1 cellular context compared by ENCODE assay signal in genomic region chr9:89648247-89649000, GRCh38.
TF ChIP-seq lines count a peak whose summit lies in the region.

No MANE protein-coding gene starts in this region.

TF ChIP-seq in HepG2, 621 proteins besides CTCF, POLR2A, EP300 and RAD21 (continued from another document and continues in another):
- no peak for TF ChIP-seq AKNA (CRISPR knock-in tag; IDR thresholded peaks at IDR 0.05; ENCODE audit: borderline replicate concordance)
- TF ChIP-seq SALL2 (CRISPR knock-in tag; IDR thresholded peaks at IDR 0.05), result no peak
- TF ChIP-seq DRAP1 (CRISPR knock-in tag; IDR thresholded peaks at IDR 0.05), result no peak
- TF ChIP-seq ZNF646 (CRISPR knock-in tag; IDR thresholded peaks at IDR 0.05), result no peak
- no peak for TF ChIP-seq HCFC1 (IDR thresholded peaks at IDR 0.05; ENCODE audit: low read depth, low read length)
- no peak for TF ChIP-seq ZNF776 (CRISPR knock-in tag; IDR thresholded peaks at IDR 0.05)
- TF ChIP-seq ZNF879 (CRISPR knock-in tag; IDR thresholded peaks at IDR 0.05), result no peak
- peak; percentile 80; the same call in 1 of the 2 replicates for TF ChIP-seq NFIC (IDR thresholded peaks at IDR 0.05; ENCODE audit: low read length)
- no peak for TF ChIP-seq JARID2 (CRISPR knock-in tag; IDR thresholded peaks at IDR 0.05; ENCODE audit: insufficient replicate concordance)
- TF ChIP-seq CREB3 (CRISPR knock-in tag; IDR thresholded peaks at IDR 0.05), result 0 out of 2 replicates have a peak, but pooled peaks have one; percentile 21
- TF ChIP-seq ZNF773 (CRISPR knock-in tag; IDR thresholded peaks at IDR 0.05; ENCODE audit: borderline replicate concordance), result no peak
- peak; percentile 39; the same call in 1 of the 2 replicates for TF ChIP-seq SIX1 (CRISPR knock-in tag; IDR thresholded peaks at IDR 0.05; ENCODE audit: borderline replicate concordance)
- TF ChIP-seq ZBTB7A (CRISPR knock-in tag; IDR thresholded peaks at IDR 0.05), result no peak
- TF ChIP-seq ZFP90 (CRISPR knock-in tag; IDR thresholded peaks at IDR 0.05; ENCODE audit: borderline replicate concordance), result no peak
- no peak for TF ChIP-seq POLR2G (IDR thresholded peaks at IDR 0.05; ENCODE audit: low read depth, low read length)
- TF ChIP-seq ZNF777 (CRISPR knock-in tag; IDR thresholded peaks at IDR 0.05), result no peak
- TF ChIP-seq REST (IDR thresholded peaks at IDR 0.05; ENCODE audit: borderline replicate concordance in 1 of 2, low read depth in 1 of 2, low read length in 2 of 2), result 0 out of 4 replicates have a peak, but pooled peaks of 1 of the 2 experiments have one; percentile 58
- TF ChIP-seq CHD2 (IDR thresholded peaks at IDR 0.05; ENCODE audit: low read depth, low read length), result no peak
- peak; percentile 34; the same call in 1 of the 2 replicates for TF ChIP-seq ZNF451 (CRISPR knock-in tag; IDR thresholded peaks at IDR 0.05)
- TF ChIP-seq ZNF552 (CRISPR knock-in tag; IDR thresholded peaks at IDR 0.05; ENCODE audit: borderline replicate concordance), result no peak
- no peak for TF ChIP-seq GMEB1 (CRISPR knock-in tag; IDR thresholded peaks at IDR 0.05; ENCODE audit: borderline replicate concordance)
- peak; percentile 66 for TF ChIP-seq SIX4 (CRISPR knock-in tag; IDR thresholded peaks at IDR 0.05)
- TF ChIP-seq RELA (CRISPR knock-in tag; IDR thresholded peaks at IDR 0.05), result no peak
- peak; percentile 91 to 93 for TF ChIP-seq NR2F1 (CRISPR knock-in tag; IDR thresholded peaks at IDR 0.05)
- no peak for TF ChIP-seq ZNF441 (CRISPR knock-in tag; IDR thresholded peaks at IDR 0.05; ENCODE audit: borderline replicate concordance)
- TF ChIP-seq IRX3 (CRISPR knock-in tag; IDR thresholded peaks at IDR 0.05; ENCODE audit: borderline replicate concordance, low read depth), result 0 out of 2 replicates have a peak, but pooled peaks have one; percentile 38
- no peak for TF ChIP-seq TCF12 (IDR thresholded peaks at IDR 0.05)
- 0 out of 2 replicates have a peak, but pooled peaks have one; percentile 60 for TF ChIP-seq TCF12 (CRISPR knock-in tag; IDR thresholded peaks at IDR 0.05)
- TF ChIP-seq ZNF570 (CRISPR knock-in tag; IDR thresholded peaks at IDR 0.05; ENCODE audit: borderline replicate concordance), result no peak
- TF ChIP-seq ZNF619 (CRISPR knock-in tag; IDR thresholded peaks at IDR 0.05), result no peak
- TF ChIP-seq DPF2 (CRISPR knock-in tag; IDR thresholded peaks at IDR 0.05; ENCODE audit: borderline replicate concordance, low read depth), result peak; percentile 77
- no peak for TF ChIP-seq NAIF1 (CRISPR knock-in tag; IDR thresholded peaks at IDR 0.05; ENCODE audit: borderline replicate concordance)
- no peak for TF ChIP-seq DBP (CRISPR knock-in tag; IDR thresholded peaks at IDR 0.05; ENCODE audit: not compliant biosample characterization)
- no peak for TF ChIP-seq IRF1 (CRISPR knock-in tag; IDR thresholded peaks at IDR 0.05; ENCODE audit: low read depth)
- TF ChIP-seq TAF1 (CRISPR knock-in tag; IDR thresholded peaks at IDR 0.05), result no peak
- TF ChIP-seq STAG1 (CRISPR knock-in tag; IDR thresholded peaks at IDR 0.05), result no peak
- no peak for TF ChIP-seq PAX8 (CRISPR knock-in tag; IDR thresholded peaks at IDR 0.05; ENCODE audit: borderline replicate concordance)
- peak; percentile 93; the same call in 1 of the 2 replicates for TF ChIP-seq NPAS2 (CRISPR knock-in tag; IDR thresholded peaks at IDR 0.05; ENCODE audit: borderline replicate concordance)
- 0 out of 2 replicates have a peak, but pooled peaks have one; percentile 45 for TF ChIP-seq ZBTB37 (CRISPR knock-in tag; IDR thresholded peaks at IDR 0.05)
- TF ChIP-seq ZNF761 (CRISPR knock-in tag; conservative IDR thresholded peaks at IDR 0.05), result no peak
